Comparison of ENCODE assay signal across 1 cellular context in the genomic region with DNA sequence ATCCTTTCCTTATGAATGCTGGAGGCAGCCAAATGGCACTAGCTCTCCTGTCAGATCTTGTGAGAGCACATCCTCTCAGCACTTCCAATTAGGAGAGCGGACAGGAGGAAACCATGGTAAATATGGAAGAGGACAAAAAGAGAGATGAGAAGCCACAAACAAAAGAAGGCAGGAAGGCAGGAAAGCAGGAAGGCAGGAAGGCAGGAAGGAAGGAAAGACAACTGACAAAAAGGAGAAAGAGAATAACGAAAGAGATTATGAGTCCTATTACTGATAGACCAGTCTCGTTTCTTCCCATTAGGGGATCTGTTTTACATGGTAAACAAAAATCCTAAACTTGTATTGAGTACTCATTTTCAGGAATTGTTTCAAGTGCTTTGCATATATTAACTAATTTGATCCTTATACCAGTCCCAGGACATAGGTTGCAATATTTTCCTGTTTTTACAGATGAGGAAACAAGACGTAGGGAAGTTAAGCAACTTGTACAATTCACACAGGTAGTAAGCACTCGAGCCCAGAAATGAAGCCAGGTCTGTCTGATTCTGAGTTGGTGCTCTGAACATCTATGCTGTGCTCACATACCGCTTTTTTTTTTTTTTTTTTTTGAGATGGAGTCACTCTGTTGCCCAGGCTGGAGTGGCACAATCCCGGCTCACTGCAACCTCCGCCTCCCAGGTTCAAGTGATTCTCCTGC.
TF ChIP-seq lines count a peak whose summit lies in the region.

No MANE protein-coding gene starts in this region.

TF ChIP-seq in SK-N-SH, 30 proteins besides CTCF, POLR2A, EP300 and RAD21 (continued from another document):
- TF ChIP-seq, protein P1, sequence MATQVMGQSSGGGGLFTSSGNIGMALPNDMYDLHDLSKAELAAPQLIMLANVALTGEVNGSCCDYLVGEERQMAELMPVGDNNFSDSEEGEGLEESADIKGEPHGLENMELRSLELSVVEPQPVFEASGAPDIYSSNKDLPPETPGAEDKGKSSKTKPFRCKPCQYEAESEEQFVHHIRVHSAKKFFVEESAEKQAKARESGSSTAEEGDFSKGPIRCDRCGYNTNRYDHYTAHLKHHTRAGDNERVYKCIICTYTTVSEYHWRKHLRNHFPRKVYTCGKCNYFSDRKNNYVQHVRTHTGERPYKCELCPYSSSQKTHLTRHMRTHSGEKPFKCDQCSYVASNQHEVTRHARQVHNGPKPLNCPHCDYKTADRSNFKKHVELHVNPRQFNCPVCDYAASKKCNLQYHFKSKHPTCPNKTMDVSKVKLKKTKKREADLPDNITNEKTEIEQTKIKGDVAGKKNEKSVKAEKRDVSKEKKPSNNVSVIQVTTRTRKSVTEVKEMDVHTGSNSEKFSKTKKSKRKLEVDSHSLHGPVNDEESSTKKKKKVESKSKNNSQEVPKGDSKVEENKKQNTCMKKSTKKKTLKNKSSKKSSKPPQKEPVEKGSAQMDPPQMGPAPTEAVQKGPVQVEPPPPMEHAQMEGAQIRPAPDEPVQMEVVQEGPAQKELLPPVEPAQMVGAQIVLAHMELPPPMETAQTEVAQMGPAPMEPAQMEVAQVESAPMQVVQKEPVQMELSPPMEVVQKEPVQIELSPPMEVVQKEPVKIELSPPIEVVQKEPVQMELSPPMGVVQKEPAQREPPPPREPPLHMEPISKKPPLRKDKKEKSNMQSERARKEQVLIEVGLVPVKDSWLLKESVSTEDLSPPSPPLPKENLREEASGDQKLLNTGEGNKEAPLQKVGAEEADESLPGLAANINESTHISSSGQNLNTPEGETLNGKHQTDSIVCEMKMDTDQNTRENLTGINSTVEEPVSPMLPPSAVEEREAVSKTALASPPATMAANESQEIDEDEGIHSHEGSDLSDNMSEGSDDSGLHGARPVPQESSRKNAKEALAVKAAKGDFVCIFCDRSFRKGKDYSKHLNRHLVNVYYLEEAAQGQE (IDR thresholded peaks at IDR 0.05; ENCODE audit: low read depth, low read length) = no peak
- TF ChIP-seq TAF1 (IDR thresholded peaks at IDR 0.05; ENCODE audit: borderline replicate concordance, low read depth, low read length) (no peak), RCOR1 (IDR thresholded peaks at IDR 0.05; ENCODE audit: low read length) (no peak), YY1 (IDR thresholded peaks at IDR 0.05; ENCODE audit: low read depth) (no peak), SIN3A (IDR thresholded peaks at IDR 0.05; ENCODE audit: borderline replicate concordance, low read depth, low read length) (no peak), TCF12 (IDR thresholded peaks at IDR 0.05) (no peak)
- TF ChIP-seq, protein P2, sequence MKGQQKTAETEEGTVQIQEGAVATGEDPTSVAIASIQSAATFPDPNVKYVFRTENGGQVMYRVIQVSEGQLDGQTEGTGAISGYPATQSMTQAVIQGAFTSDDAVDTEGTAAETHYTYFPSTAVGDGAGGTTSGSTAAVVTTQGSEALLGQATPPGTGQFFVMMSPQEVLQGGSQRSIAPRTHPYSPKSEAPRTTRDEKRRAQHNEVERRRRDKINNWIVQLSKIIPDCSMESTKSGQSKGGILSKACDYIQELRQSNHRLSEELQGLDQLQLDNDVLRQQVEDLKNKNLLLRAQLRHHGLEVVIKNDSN (IDR thresholded peaks at IDR 0.05; ENCODE audit: borderline replicate concordance, low read depth) = no peak
- TF ChIP-seq, protein P3, sequence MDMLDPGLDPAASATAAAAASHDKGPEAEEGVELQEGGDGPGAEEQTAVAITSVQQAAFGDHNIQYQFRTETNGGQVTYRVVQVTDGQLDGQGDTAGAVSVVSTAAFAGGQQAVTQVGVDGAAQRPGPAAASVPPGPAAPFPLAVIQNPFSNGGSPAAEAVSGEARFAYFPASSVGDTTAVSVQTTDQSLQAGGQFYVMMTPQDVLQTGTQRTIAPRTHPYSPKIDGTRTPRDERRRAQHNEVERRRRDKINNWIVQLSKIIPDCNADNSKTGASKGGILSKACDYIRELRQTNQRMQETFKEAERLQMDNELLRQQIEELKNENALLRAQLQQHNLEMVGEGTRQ (IDR thresholded peaks at IDR 0.05; ENCODE audit: borderline replicate concordance, low read depth, low read length) = no peak
TF ChIP-seq in SK-N-SH: peak in this region for 0.
